Comparison of ENCODE assay signal across 13 cellular contexts in genomic region chr12:113235976-113236375, GRCh38. TPM values are rescaled to one million over a fixed set of nuclear protein-coding genes. Genes with fewer than 3 reads are reported as not detected.
DNase-seq lines count a peak whose midpoint lies in the region; ATAC-seq and TF ChIP-seq lines count a peak whose summit lies in the region.
"Had no signal": no experiment of that assay in that cellular context is flagged by ENCODE, and none has a peak within 500 bp of the region (broad histone marks: within the 10 kb centered on the region; RNA-seq: fewer than 3 reads in every experiment).

No MANE protein-coding gene starts in this region.

- peaks cover 94% of the 10 kb centered on the region for H3K36me3 ChIP-seq in DOHH2 (ENCODE audit: control insufficient read depth, low read length)
- H3K36me3 ChIP-seq: neural progenitor cell had no signal

- H3K9me3 Mint-ChIP-seq in stimulated activated naive B cell treated with anti-CD40 and anti-IgM and Interleukin-4, amounts not matched to agents 10 μg/mL and 1 μg/mL and 100 μg/mL, for 72 hours = no peaks in the 10 kb centered on the region

- peaks cover 58 to 87% of the 10 kb centered on the region in 2 donors for H3K36me3 Mint-ChIP-seq in stimulated activated naive B cell treated with anti-CD40 and anti-IgM and Interleukin-4, amounts not matched to agents 10 μg/mL and 1 μg/mL and 100 μg/mL, for 72 hours

- H3K4me1 Mint-ChIP-seq in stimulated activated naive B cell treated with anti-CD40 and anti-IgM and Interleukin-4, amounts not matched to agents 10 μg/mL and 1 μg/mL and 100 μg/mL, for 72 hours = peaks cover 64 to 94% of the 10 kb centered on the region in 2 donors

- H3K4me2 ChIP-seq in DOHH2 (ENCODE audit: low read length) = peak overlapping the region; percentile 4; the same call in 1 of the 2 replicates
- H3K4me2 ChIP-seq: neural progenitor cell had no signal

- no peak for TF ChIP-seq CTCF in DOHH2 (IDR thresholded peaks at IDR 0.05; ENCODE audit: low read depth, low read length, poor library complexity, severe bottlenecking)

- no peak for ATAC-seq in stimulated activated naive B cell treated with anti-CD40 and anti-IgM and Interleukin-4, amounts not matched to agents 10 μg/mL and 1 μg/mL and 100 μg/mL, for 72 hours (replicated peaks)

- DNase-seq in cerebellar cortex (ENCODE audit: low spot score) = peak; percentile 58
- peak; percentile 69 for DNase-seq in mesenteric fat pad (ENCODE audit: low spot score)
- DNase-seq in stimulated activated naive B cell treated with anti-CD40 and anti-IgM and Interleukin-4, amounts not matched to agents 10 μg/mL and 1 μg/mL and 100 μg/mL, for 72 hours = no peak
- DNase-seq in AG08396 (ENCODE audit: low spot score) = no peak
- DNase-seq in stimulated activated CD4-positive, alpha-beta T cell treated with anti-CD3 and anti-CD28 coated beads, Interleukin-12 subunit alpha, Interleukin-12 subunit beta, amount 100 ng/mL, for 4 hours = no peak
- no peak for DNase-seq in HK-2 (ENCODE audit: unreplicated experiment)
- DNase-seq in NCI-H2227 (lab: John Stamatoyannopoulos, UW; ENCODE audit: unreplicated experiment) = no peak
- DNase-seq: mammary epithelial cell, NCI-H1694 had no signal

- H4K20me1 ChIP-seq in DOHH2 (ENCODE audit: control insufficient read depth, insufficient read depth, low read depth, low read length) = peaks cover 5% of the 10 kb centered on the region; the same call in 1 of the 2 replicates

- peak overlapping the region in 1 of 2 donors; percentile 45 for H3K4me3 Mint-ChIP-seq in stimulated activated naive B cell treated with anti-CD40 and anti-IgM and Interleukin-4, amounts not matched to agents 10 μg/mL and 1 μg/mL and 100 μg/mL, for 72 hours
- H3K4me3 Mint-ChIP-seq: neural progenitor cell had no signal

- no peak overlapping the region for H3K27ac ChIP-seq in DOHH2 (ENCODE audit: low read depth, low read length)
- H3K27ac ChIP-seq: neural progenitor cell had no signal

- H3K9me3 ChIP-seq in DOHH2 (ENCODE audit: control insufficient read depth, insufficient read depth, low read length) = no peaks in the 10 kb centered on the region
- H3K9me3 ChIP-seq: gastroesophageal sphincter, HAP-1 had no signal

- H3K9me2 ChIP-seq in DOHH2 (replicated peaks; ENCODE audit: control insufficient read depth, low read length) = no peaks in the 10 kb centered on the region

- H3F3A ChIP-seq in DOHH2 (ENCODE audit: control insufficient read depth, insufficient read depth) = peaks cover 13% of the 10 kb centered on the region

- no peaks in the 10 kb centered on the region for H3K27me3 ChIP-seq in DOHH2 (ENCODE audit: control insufficient read depth, low read length)
- H3K27me3 ChIP-seq: gastroesophageal sphincter, neural progenitor cell had no signal

- H3K4me3 ChIP-seq in DOHH2 (ENCODE audit: low read length) = no peak overlapping the region
- H3K4me3 ChIP-seq: gastroesophageal sphincter, HAP-1, neural progenitor cell had no signal

- peak overlapping the region; percentile 90 for H3K27ac Mint-ChIP-seq in stimulated activated naive B cell treated with anti-CD40 and anti-IgM and Interleukin-4, amounts not matched to agents 10 μg/mL and 1 μg/mL and 100 μg/mL, for 72 hours
- H3K27ac Mint-ChIP-seq: neural progenitor cell had no signal

- no peaks in the 10 kb centered on the region for H3K27me3 Mint-ChIP-seq in stimulated activated naive B cell treated with anti-CD40 and anti-IgM and Interleukin-4, amounts not matched to agents 10 μg/mL and 1 μg/mL and 100 μg/mL, for 72 hours

- peaks cover 98% of the 10 kb centered on the region for H3K4me1 ChIP-seq in DOHH2 (ENCODE audit: control insufficient read depth, low read length)
- H3K4me1 ChIP-seq: HAP-1 had no signal

- H3K79me2 ChIP-seq in DOHH2 (ENCODE audit: control insufficient read depth, low read length) = peaks cover 95% of the 10 kb centered on the region

RNA-seq across cellular contexts. Expression of gene TPCN1, which starts 14.7 kb away (rescaled TPM):
- 37.1 TPM for total RNA-seq in mesenteric fat pad

RNA-seq across cellular contexts. Expression of gene RITA1, which starts 50.5 kb away (rescaled TPM):
- total RNA-seq in mesenteric fat pad = 9.9 TPM

RNA-seq across cellular contexts. Expression of gene DDX54, which starts 50.7 kb away (rescaled TPM):
- 46.3 TPM for total RNA-seq in mesenteric fat pad

Comparison
In these comparisons a context has a peak if more than half of its experiments do, and no peak if none do; other contexts are left out.
1. DNase-seq: peak in cerebellar cortex (single experiment) and mesenteric fat pad (single experiment); none in stimulated activated naive B cell treated with anti-CD40 and anti-IgM and Interleukin-4, amounts not matched to agents 10 μg/mL and 1 μg/mL and 100 μg/mL, for 72 hours (single experiment), AG08396 (single experiment), stimulated activated CD4-positive, alpha-beta T cell treated with anti-CD3 and anti-CD28 coated beads, Interleukin-12 subunit alpha, Interleukin-12 subunit beta, amount 100 ng/mL, for 4 hours (single experiment), HK-2 (single experiment) and NCI-H2227 (single experiment).